Comparison of ENCODE assay signal across 38 cellular contexts in genomic region chr3:23343509-23343908, GRCh38.
"Had no signal": no experiment of that assay in that cellular context is flagged by ENCODE, and none has a peak within 500 bp of the region (broad histone marks: within the 10 kb centered on the region; RNA-seq: fewer than 3 reads in every experiment).

No MANE protein-coding gene starts in this region.

- H3K4me1 Mint-ChIP-seq: activated CD4-positive, alpha-beta memory T cell treated with anti-CD3 and anti-CD28 coated beads, Interleukin-2, amount 10 ng/mL, durations not matched to agents 7 days and 5 days; activated CD8-positive, alpha-beta memory T cell treated with anti-CD3 and anti-CD28 coated beads, Interleukin-2, amount 10 ng/mL, durations not matched to agents 7 days and 5 days; activated T-helper 17 cell treated with anti-CD3 and anti-CD28 coated beads, Interleukin-2, amount 50 U/mL, for 72 hours had no signal

- H3K27me3 Mint-ChIP-seq: activated CD4-positive, alpha-beta memory T cell treated with anti-CD3 and anti-CD28 coated beads, Interleukin-2, amount 10 ng/mL, durations not matched to agents 7 days and 5 days; activated CD4-positive, alpha-beta T cell treated with anti-CD3 and anti-CD28 coated beads for 36 hours; activated CD4-positive, alpha-beta T cell treated with anti-CD3 and anti-CD28 coated beads, Interleukin-2, amount 10 ng/mL, durations not matched to agents 7 days and 5 days; activated CD8-positive, alpha-beta memory T cell treated with anti-CD3 and anti-CD28 coated beads, Interleukin-2, amount 10 ng/mL, durations not matched to agents 7 days and 5 days; activated naive CD8-positive, alpha-beta T cell treated with anti-CD3 and anti-CD28 coated beads for 36 hours; activated T-cell treated with anti-CD3 and anti-CD28 coated beads, Interleukin-2, amount 50 U/mL, for 24 hours; activated T-helper 17 cell treated with anti-CD3 and anti-CD28 coated beads, Interleukin-2, amount 50 U/mL, for 72 hours had no signal

- H3K27me3 ChIP-seq: adrenal gland, body of pancreas, brain microvascular endothelial cell, breast epithelium had no signal

- H3K9me3 Mint-ChIP-seq: activated CD4-positive, alpha-beta memory T cell treated with anti-CD3 and anti-CD28 coated beads, Interleukin-2, amount 10 ng/mL, durations not matched to agents 7 days and 5 days; activated CD4-positive, alpha-beta T cell treated with anti-CD3 and anti-CD28 coated beads, Interleukin-2, amount 10 ng/mL, durations not matched to agents 7 days and 5 days; activated naive CD8-positive, alpha-beta T cell treated with anti-CD3 and anti-CD28 coated beads for 36 hours; activated T-cell treated with anti-CD3 and anti-CD28 coated beads, Interleukin-2, amount 50 U/mL, for 24 hours; activated T-cell treated with anti-CD3 and anti-CD28 coated beads, Interleukin-2, amount 50 U/mL, for 72 hours; activated T-helper 1 cell treated with anti-CD3 and anti-CD28 coated beads, Interleukin-12 subunit alpha, Interleukin-12 subunit beta, Interleukin-2, Interleukin-4 antibody, amounts not matched to agents 30 ng/mL and 10 ng/mL and 1 ng/mL, durations not matched to agents 14 hours and 24 hours and 36 hours; activated T-helper 17 cell treated with anti-CD3 and anti-CD28 coated beads, Interleukin-2, amount 50 U/mL, for 72 hours; T-helper 2 cell treated with Interferon-gamma antibody and Interleukin-4, amounts not matched to agents 5 μg/mL and 100 μg/mL, for 36 hours had no signal

- ATAC-seq: activated CD4-positive, alpha-beta T cell treated with anti-CD3 and anti-CD28 coated beads for 36 hours; activated CD4-positive, CD25-positive, alpha-beta regulatory T cell treated with anti-CD3 and anti-CD28 coated beads, Interleukin-2, amount 50 U/mL, for 24 hours; activated CD8-positive, alpha-beta memory T cell treated with anti-CD3 and anti-CD28 coated beads, Interleukin-2, amount 10 ng/mL, durations not matched to agents 7 days and 5 days; activated CD8-positive, alpha-beta T cell treated with anti-CD3 and anti-CD28 coated beads, Interleukin-2, amount 10 ng/mL, durations not matched to agents 7 days and 5 days; activated naive CD4-positive, alpha-beta T cell treated with anti-CD3 and anti-CD28 coated beads, Interleukin-2, amount 50 U/mL, for 72 hours; activated T-cell treated with anti-CD3 and anti-CD28 coated beads, Interleukin-2, amount 50 U/mL, for 72 hours; activated T-helper 17 cell treated with anti-CD3 and anti-CD28 coated beads, Interleukin-2, amount 50 U/mL, for 72 hours; body of pancreas had no signal

- H3K9me3 ChIP-seq: adrenal gland, body of pancreas, breast epithelium had no signal

- H3K4me1 ChIP-seq: adrenal gland, body of pancreas, breast epithelium had no signal

- H3K36me3 Mint-ChIP-seq: activated CD8-positive, alpha-beta memory T cell treated with anti-CD3 and anti-CD28 coated beads, Interleukin-2, amount 10 ng/mL, durations not matched to agents 7 days and 5 days; activated naive CD4-positive, alpha-beta T cell treated with anti-CD3 and anti-CD28 coated beads, Interleukin-2, amount 50 U/mL, for 72 hours had no signal

- H3K27ac ChIP-seq: adrenal gland, body of pancreas, brain microvascular endothelial cell, breast epithelium, VCaP had no signal

- DNase-seq: activated CD4-positive, alpha-beta memory T cell treated with anti-CD3 and anti-CD28 coated beads, Interleukin-2, amount 10 ng/mL, durations not matched to agents 7 days and 5 days; activated CD4-positive, alpha-beta T cell treated with anti-CD3 and anti-CD28 coated beads for 1 hour; activated CD4-positive, alpha-beta T cell treated with anti-CD3 and anti-CD28 coated beads for 36 hours; activated CD4-positive, alpha-beta T cell treated with anti-CD3 and anti-CD28 coated beads for 48 hours; activated CD4-positive, alpha-beta T cell treated with anti-CD3 and anti-CD28 coated beads, Interleukin-2, amount 10 ng/mL, durations not matched to agents 7 days and 5 days; activated CD4-positive, alpha-beta T cell treated with anti-CD3 and anti-CD28 coated beads, Interleukin-2, amount 50 U/mL, for 48 hours; activated CD4-positive, CD25-positive, alpha-beta regulatory T cell; activated CD8-positive, alpha-beta memory T cell treated with anti-CD3 and anti-CD28 coated beads for 24 hours; activated CD8-positive, alpha-beta memory T cell treated with anti-CD3 and anti-CD28 coated beads, Interleukin-2, amount 10 ng/mL, durations not matched to agents 7 days and 5 days; activated CD8-positive, alpha-beta memory T cell treated with anti-CD3 and anti-CD28 coated beads, Interleukin-2, amount 50 U/mL, for 48 hours; activated CD8-positive, alpha-beta T cell treated with anti-CD3 and anti-CD28 coated beads, Interleukin-2, amount 10 ng/mL, durations not matched to agents 7 days and 5 days; activated effector memory CD4-positive, alpha-beta T cell treated with anti-CD3 and anti-CD28 coated beads, Interleukin-2, amount 50 U/mL, for 16 hours; activated gamma-delta T cell treated with Interleukin-2 at 50 U/mL for 16 hours; activated naive CD4-positive, alpha-beta T cell; activated naive CD4-positive, alpha-beta T cell treated with anti-CD3 and anti-CD28 coated beads for 36 hours; activated naive CD4-positive, alpha-beta T cell treated with anti-CD3 and anti-CD28 coated beads, Interleukin-2, amount 50 U/mL, for 16 hours; activated naive CD8-positive, alpha-beta T cell treated with anti-CD3 and anti-CD28 coated beads for 36 hours; activated T-cell treated with anti-CD3 and anti-CD28 coated beads, Interleukin-2, amount 50 U/mL, for 24 hours; activated T-cell treated with anti-CD3 and anti-CD28 coated beads, Interleukin-2, amount 50 U/mL, for 72 hours; adrenal gland; amniotic stem cell; aorta; body of pancreas; brain microvascular endothelial cell; central memory CD4-positive, alpha-beta T cell; T-helper 1 cell; T-helper 2 cell; T-helper 9 cell had no signal

- H3K4me3 ChIP-seq: adrenal gland, body of pancreas, breast epithelium had no signal

- H3K27ac Mint-ChIP-seq: activated CD4-positive, alpha-beta memory T cell treated with anti-CD3 and anti-CD28 coated beads, Interleukin-2, amount 10 ng/mL, durations not matched to agents 7 days and 5 days; activated CD4-positive, alpha-beta T cell treated with anti-CD3 and anti-CD28 coated beads for 36 hours; activated CD4-positive, alpha-beta T cell treated with anti-CD3 and anti-CD28 coated beads, Interleukin-2, amount 10 ng/mL, durations not matched to agents 7 days and 5 days; activated CD8-positive, alpha-beta memory T cell treated with anti-CD3 and anti-CD28 coated beads, Interleukin-2, amount 10 ng/mL, durations not matched to agents 7 days and 5 days; activated CD8-positive, alpha-beta T cell treated with anti-CD3 and anti-CD28 coated beads, Interleukin-2, amount 10 ng/mL, durations not matched to agents 7 days and 5 days; activated naive CD4-positive, alpha-beta T cell treated with anti-CD3 and anti-CD28 coated beads for 36 hours; activated naive CD4-positive, alpha-beta T cell treated with anti-CD3 and anti-CD28 coated beads, Interleukin-2, amount 50 U/mL, for 72 hours; activated naive CD8-positive, alpha-beta T cell treated with anti-CD3 and anti-CD28 coated beads for 36 hours; activated T-cell treated with anti-CD3 and anti-CD28 coated beads, Interleukin-2, amount 50 U/mL, for 24 hours; activated T-cell treated with anti-CD3 and anti-CD28 coated beads, Interleukin-2, amount 50 U/mL, for 72 hours; activated T-helper 1 cell treated with anti-CD3 and anti-CD28 coated beads, Interleukin-12 subunit alpha, Interleukin-12 subunit beta, Interleukin-2, Interleukin-4 antibody, amounts not matched to agents 30 ng/mL and 10 ng/mL and 1 ng/mL, durations not matched to agents 14 hours and 24 hours and 36 hours; activated T-helper 17 cell treated with anti-CD3 and anti-CD28 coated beads, Interleukin-2, amount 50 U/mL, for 72 hours; T-helper 1 cell treated with Interleukin-12 subunit alpha and Interleukin-12 subunit beta and Interleukin-4 antibody, amounts not matched to agents 30 μg/mL and 1 μg/mL, for 36 hours; T-helper 2 cell treated with Interferon-gamma antibody and Interleukin-4, amounts not matched to agents 5 μg/mL and 100 μg/mL, for 36 hours had no signal

- FAIRE-seq: astrocyte, TTC549 had no signal

- H3K36me3 ChIP-seq: adrenal gland, brain microvascular endothelial cell, breast epithelium had no signal

- H3K4me3 Mint-ChIP-seq: activated CD4-positive, alpha-beta memory T cell treated with anti-CD3 and anti-CD28 coated beads, Interleukin-2, amount 10 ng/mL, durations not matched to agents 7 days and 5 days; activated CD4-positive, alpha-beta T cell treated with anti-CD3 and anti-CD28 coated beads for 36 hours; activated CD4-positive, alpha-beta T cell treated with anti-CD3 and anti-CD28 coated beads, Interleukin-2, amount 10 ng/mL, durations not matched to agents 7 days and 5 days; activated CD8-positive, alpha-beta memory T cell treated with anti-CD3 and anti-CD28 coated beads, Interleukin-2, amount 10 ng/mL, durations not matched to agents 7 days and 5 days; activated CD8-positive, alpha-beta T cell treated with anti-CD3 and anti-CD28 coated beads, Interleukin-2, amount 10 ng/mL, durations not matched to agents 7 days and 5 days; activated naive CD4-positive, alpha-beta T cell treated with anti-CD3 and anti-CD28 coated beads for 36 hours; activated naive CD8-positive, alpha-beta T cell treated with anti-CD3 and anti-CD28 coated beads for 36 hours; activated T-cell treated with anti-CD3 and anti-CD28 coated beads, Interleukin-2, amount 50 U/mL, for 24 hours; activated T-cell treated with anti-CD3 and anti-CD28 coated beads, Interleukin-2, amount 50 U/mL, for 72 hours; activated T-helper 1 cell treated with anti-CD3 and anti-CD28 coated beads, Interleukin-12 subunit alpha, Interleukin-12 subunit beta, Interleukin-2, Interleukin-4 antibody, amounts not matched to agents 30 ng/mL and 10 ng/mL and 1 ng/mL, durations not matched to agents 14 hours and 24 hours and 36 hours; activated T-helper 17 cell treated with anti-CD3 and anti-CD28 coated beads, Interleukin-2, amount 50 U/mL, for 72 hours; T-helper 1 cell treated with Interleukin-12 subunit alpha and Interleukin-12 subunit beta and Interleukin-4 antibody, amounts not matched to agents 30 μg/mL and 1 μg/mL, for 36 hours; T-helper 2 cell treated with Interferon-gamma antibody and Interleukin-4, amounts not matched to agents 5 μg/mL and 100 μg/mL, for 36 hours had no signal
